In genomic region chr11:73958521-73959141, GRCh38 we compare ENCODE assay signal across 20 cellular contexts. TPM values are rescaled to one million over a fixed set of nuclear protein-coding genes. Genes with fewer than 3 reads are reported as not detected.
"Had no signal": no experiment of that assay in that cellular context is flagged by ENCODE, and none has a peak within 500 bp of the region (broad histone marks: within the 10 kb centered on the region; RNA-seq: fewer than 3 reads in every experiment).

No MANE protein-coding gene starts in this region.

- H3K9me3 ChIP-seq: colonic mucosa had no signal

- H3K27ac Mint-ChIP-seq: activated B cell treated with CpG ODN at 0.5 μM for 24 hours; activated CD4-positive, alpha-beta T cell treated with anti-CD3 and anti-CD28 coated beads, Interleukin-2, amount 10 ng/mL, durations not matched to agents 24 days and 14 days; activated CD8-positive, alpha-beta T cell treated with anti-CD3 and anti-CD28 coated beads for 36 hours; activated naive CD4-positive, alpha-beta T cell treated with anti-CD3 and anti-CD28 coated beads for 36 hours; activated naive CD8-positive, alpha-beta T cell treated with anti-CD3 and anti-CD28 coated beads, Interleukin-2, amount 50 U/mL, for 24 hours; memory B cell; stimulated activated naive B cell treated with anti-CD40 and anti-IgM and Interleukin-4, amounts not matched to agents 10 μg/mL and 1 μg/mL and 100 μg/mL, for 72 hours; T-helper 2 cell treated with Interferon-gamma antibody and Interleukin-4, amounts not matched to agents 5 μg/mL and 100 μg/mL, for 36 hours had no signal

- H3K4me3 Mint-ChIP-seq: activated B cell treated with CpG ODN at 0.5 μM for 24 hours; activated CD4-positive, alpha-beta T cell treated with anti-CD3 and anti-CD28 coated beads, Interleukin-2, amount 10 ng/mL, durations not matched to agents 24 days and 14 days; activated CD8-positive, alpha-beta T cell treated with anti-CD3 and anti-CD28 coated beads for 36 hours; activated naive CD4-positive, alpha-beta T cell treated with anti-CD3 and anti-CD28 coated beads for 36 hours; activated naive CD8-positive, alpha-beta T cell treated with anti-CD3 and anti-CD28 coated beads, Interleukin-2, amount 50 U/mL, for 24 hours; memory B cell; stimulated activated naive B cell treated with anti-CD40 and anti-IgM and Interleukin-4, amounts not matched to agents 10 μg/mL and 1 μg/mL and 100 μg/mL, for 72 hours; T-helper 2 cell treated with Interferon-gamma antibody and Interleukin-4, amounts not matched to agents 5 μg/mL and 100 μg/mL, for 36 hours had no signal

- H3K27me3 Mint-ChIP-seq: activated CD8-positive, alpha-beta T cell treated with anti-CD3 and anti-CD28 coated beads for 36 hours had no signal

- ATAC-seq: activated CD8-positive, alpha-beta T cell treated with anti-CD3 and anti-CD28 coated beads for 36 hours; activated naive CD8-positive, alpha-beta T cell treated with anti-CD3 and anti-CD28 coated beads, Interleukin-2, amount 50 U/mL, for 24 hours; left ventricle myocardium superior; naive thymus-derived CD8-positive, alpha-beta T cell had no signal

- H3K9me3 Mint-ChIP-seq: activated B cell treated with CpG ODN at 0.5 μM for 24 hours; activated CD4-positive, alpha-beta T cell treated with anti-CD3 and anti-CD28 coated beads, Interleukin-2, amount 10 ng/mL, durations not matched to agents 24 days and 14 days; activated CD8-positive, alpha-beta T cell treated with anti-CD3 and anti-CD28 coated beads for 36 hours; activated naive CD4-positive, alpha-beta T cell treated with anti-CD3 and anti-CD28 coated beads for 36 hours; activated naive CD8-positive, alpha-beta T cell treated with anti-CD3 and anti-CD28 coated beads, Interleukin-2, amount 50 U/mL, for 24 hours; memory B cell; naive thymus-derived CD8-positive, alpha-beta T cell; stimulated activated naive B cell treated with anti-CD40 and anti-IgM and Interleukin-4, amounts not matched to agents 10 μg/mL and 1 μg/mL and 100 μg/mL, for 72 hours; T-helper 2 cell treated with Interferon-gamma antibody and Interleukin-4, amounts not matched to agents 5 μg/mL and 100 μg/mL, for 36 hours had no signal

- H3K4me1 ChIP-seq: colonic mucosa had no signal

- H3K27me3 ChIP-seq: brain microvascular endothelial cell, colonic mucosa had no signal

- DNase-seq: activated B cell treated with CpG ODN at 0.5 μM for 24 hours; activated CD4-positive, alpha-beta T cell treated with anti-CD3 and anti-CD28 coated beads, Interleukin-2, amount 10 ng/mL, durations not matched to agents 24 days and 14 days; activated CD8-positive, alpha-beta T cell treated with anti-CD3 and anti-CD28 coated beads for 36 hours; activated naive CD4-positive, alpha-beta T cell treated with anti-CD3 and anti-CD28 coated beads for 36 hours; activated naive CD8-positive, alpha-beta T cell treated with anti-CD3 and anti-CD28 coated beads, Interleukin-2, amount 50 U/mL, for 24 hours; activated T-cell treated with anti-CD3 and anti-CD28 coated beads, Interleukin-2, amount 50 U/mL, for 1 hour; brain microvascular endothelial cell; central memory CD4-positive, alpha-beta T cell; colonic mucosa; erythroblast; kidney glomerular epithelial cell; left ventricle myocardium superior; naive thymus-derived CD8-positive, alpha-beta T cell; occipital lobe; retina; stimulated activated naive B cell treated with anti-CD40 and anti-IgM and Interleukin-4, amounts not matched to agents 10 μg/mL and 1 μg/mL and 100 μg/mL, for 72 hours had no signal

- H3K4me1 Mint-ChIP-seq: memory B cell had no signal

- H3K36me3 Mint-ChIP-seq: memory B cell; naive thymus-derived CD8-positive, alpha-beta T cell; stimulated activated naive B cell treated with anti-CD40 and anti-IgM and Interleukin-4, amounts not matched to agents 10 μg/mL and 1 μg/mL and 100 μg/mL, for 72 hours had no signal

- H3K36me3 ChIP-seq: brain microvascular endothelial cell, colonic mucosa had no signal

- H3K4me3 ChIP-seq: colonic mucosa had no signal

- H3K27ac ChIP-seq: brain microvascular endothelial cell, colonic mucosa had no signal

RNA-seq across cellular contexts. Expression of gene DNAJB13, which starts 7.8 kb away (rescaled TPM):
- total RNA-seq: activated B cell treated with CpG ODN at 0.5 μM for 24 hours, aorta, colonic mucosa, frontal cortex, left ventricle myocardium superior had no signal
- polyA plus RNA-seq: aorta had no signal
